8 cellular contexts compared by ENCODE assay signal in the genomic region with DNA sequence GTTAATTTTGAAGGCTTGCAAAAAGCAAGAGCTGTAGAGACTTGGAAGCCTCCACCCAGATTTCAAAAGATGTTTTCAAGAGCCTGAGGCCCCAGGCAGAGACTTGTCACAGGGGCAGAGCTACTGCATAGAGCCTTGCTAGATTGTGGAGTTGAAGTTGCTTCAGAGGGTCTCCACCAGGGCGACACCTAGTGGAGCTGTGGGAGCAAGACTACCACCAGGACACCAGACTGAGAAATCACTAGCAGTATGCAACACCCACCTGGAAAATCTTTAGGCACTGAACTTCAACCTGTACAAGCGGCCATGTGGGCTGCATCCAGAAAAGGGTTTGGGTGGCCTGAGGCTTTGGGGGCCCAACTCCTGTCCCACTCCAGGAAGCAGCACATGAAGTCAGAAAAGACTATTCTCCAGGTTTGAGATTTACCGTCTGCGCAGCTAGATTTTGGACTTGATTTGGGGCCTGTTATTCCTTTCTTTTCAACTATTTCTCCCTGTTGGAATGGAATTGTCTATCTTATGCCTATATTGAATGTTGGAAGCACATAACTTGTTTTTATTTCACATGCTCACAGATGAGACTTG.
DNase-seq lines count a peak whose midpoint lies in the region; ATAC-seq and TF ChIP-seq lines count a peak whose summit lies in the region.

No MANE protein-coding gene starts in this region.

- H3K36me3 ChIP-seq in mesenchymal stem cell (ENCODE audit: control insufficient read depth in 1 of 2, insufficient read depth in 2 of 2, low read depth in 1 of 2, low read length in 2 of 2) (no peaks in the 10 kb centered on the region), upper lobe of right lung (no peaks in the 10 kb centered on the region)

- H3K79me1 ChIP-seq in mesenchymal stem cell (replicated peaks; ENCODE audit: low read length, poor library complexity, severe bottlenecking): no peaks in the 10 kb centered on the region

- H3K9me3 ChIP-seq in mesenchymal stem cell (ENCODE audit: control insufficient read depth, low read length) (no peaks in the 10 kb centered on the region), upper lobe of right lung (no peaks in the 10 kb centered on the region)

- H2AK5ac ChIP-seq in mesenchymal stem cell (ENCODE audit: low read length, severe bottlenecking): no peak overlapping the region

- no peak overlapping the region for H3K27ac ChIP-seq in mesenchymal stem cell (ENCODE audit: low read length, poor library complexity, severe bottlenecking)
- no peak overlapping the region for H3K27ac ChIP-seq in upper lobe of right lung

- no peak overlapping the region for H3K4ac ChIP-seq in mesenchymal stem cell (ENCODE audit: low read depth in 1 of 2, low read length in 2 of 2)

- no peak overlapping the region for H2AFZ ChIP-seq in mesenchymal stem cell (ENCODE audit: low read depth, low read length)

- H3K4me3 ChIP-seq in mesenchymal stem cell (ENCODE audit: insufficient read depth in 1 of 2, low read depth in 1 of 2, low read length in 2 of 2) (no peak overlapping the region), upper lobe of right lung (no peak overlapping the region)

- H2BK5ac ChIP-seq in mesenchymal stem cell (ENCODE audit: low read depth, low read length, poor library complexity, severe bottlenecking): no peak overlapping the region

- H2BK12ac ChIP-seq in mesenchymal stem cell (ENCODE audit: low read length in 2 of 2): no peak overlapping the region

- no peak overlapping the region for H3K14ac ChIP-seq in mesenchymal stem cell (ENCODE audit: low read length in 2 of 2)

- intact Hi-C loops in upper lobe of right lung (cut with DNase I): no loop called here

- H2BK15ac ChIP-seq in mesenchymal stem cell (ENCODE audit: low read depth, poor library complexity, severe bottlenecking): no peak overlapping the region

- WGBS in mesenchymal stem cell: 56% methylated on average over 4 of the region's 4 CpGs

- H3K27me3 ChIP-seq in mesenchymal stem cell (ENCODE audit: control insufficient read depth in 1 of 2, insufficient read depth in 1 of 2, low read length in 2 of 2): no peaks in the 10 kb centered on the region
- H3K27me3 ChIP-seq in upper lobe of right lung: no peaks in the 10 kb centered on the region

- H3K4me1 ChIP-seq in mesenchymal stem cell (ENCODE audit: control insufficient read depth, insufficient read depth, low read depth, low read length) (no peaks in the 10 kb centered on the region), upper lobe of right lung (no peaks in the 10 kb centered on the region)

- no peak overlapping the region for H3K9ac ChIP-seq in mesenchymal stem cell (ENCODE audit: low read length)

- H4K8ac ChIP-seq in mesenchymal stem cell (ENCODE audit: low read length): no peak overlapping the region

- ATAC-seq in GM21717 (IDR thresholded peaks at IDR 0.05; ENCODE audit: unreplicated experiment) (peak; percentile 97), upper lobe of right lung (peak; percentile 91), GM21723 (IDR thresholded peaks at IDR 0.05; ENCODE audit: unreplicated experiment) (no peak)

- no peak overlapping the region for H3K18ac ChIP-seq in mesenchymal stem cell (ENCODE audit: low read depth in 1 of 2, low read length in 2 of 2)

- TF ChIP-seq CTCF in upper lobe of right lung (IDR thresholded peaks at IDR 0.05): peak; percentile 66

- no peak overlapping the region for H3K4me2 ChIP-seq in mesenchymal stem cell (ENCODE audit: low read length, poor library complexity, severe bottlenecking)

- DNase-seq in GM04504 (ENCODE audit: low read depth): peak; percentile 19
- peak; percentile 40 for DNase-seq in KG1 (lab: John Stamatoyannopoulos, UW)
- peak; percentile 3 for DNase-seq in T follicular helper cell (ENCODE audit: low read depth)
- peak; percentile 74 for DNase-seq in dermis blood vessel endothelial cell
- peak; percentile 49 for DNase-seq in mesenchymal stem cell
- DNase-seq in upper lobe of right lung: peak; percentile 65

- H2BK120ac ChIP-seq in mesenchymal stem cell (ENCODE audit: low read depth, low read length): no peak overlapping the region

- H4K91ac ChIP-seq in mesenchymal stem cell (ENCODE audit: low read length): no peak overlapping the region

- no peak overlapping the region for H3K23ac ChIP-seq in mesenchymal stem cell (ENCODE audit: low read length in 2 of 2)

Comparison
In these comparisons a context has a peak if more than half of its experiments do, and no peak if none do; other contexts are left out.
1. DNase-seq: peak in every context shown above with its lines; median percentile 74 in dermis blood vessel endothelial cell; 65 in upper lobe of right lung; 49 in mesenchymal stem cell; 40 in KG1; 19 in GM04504; 3 in T follicular helper cell.